In the genomic region with DNA sequence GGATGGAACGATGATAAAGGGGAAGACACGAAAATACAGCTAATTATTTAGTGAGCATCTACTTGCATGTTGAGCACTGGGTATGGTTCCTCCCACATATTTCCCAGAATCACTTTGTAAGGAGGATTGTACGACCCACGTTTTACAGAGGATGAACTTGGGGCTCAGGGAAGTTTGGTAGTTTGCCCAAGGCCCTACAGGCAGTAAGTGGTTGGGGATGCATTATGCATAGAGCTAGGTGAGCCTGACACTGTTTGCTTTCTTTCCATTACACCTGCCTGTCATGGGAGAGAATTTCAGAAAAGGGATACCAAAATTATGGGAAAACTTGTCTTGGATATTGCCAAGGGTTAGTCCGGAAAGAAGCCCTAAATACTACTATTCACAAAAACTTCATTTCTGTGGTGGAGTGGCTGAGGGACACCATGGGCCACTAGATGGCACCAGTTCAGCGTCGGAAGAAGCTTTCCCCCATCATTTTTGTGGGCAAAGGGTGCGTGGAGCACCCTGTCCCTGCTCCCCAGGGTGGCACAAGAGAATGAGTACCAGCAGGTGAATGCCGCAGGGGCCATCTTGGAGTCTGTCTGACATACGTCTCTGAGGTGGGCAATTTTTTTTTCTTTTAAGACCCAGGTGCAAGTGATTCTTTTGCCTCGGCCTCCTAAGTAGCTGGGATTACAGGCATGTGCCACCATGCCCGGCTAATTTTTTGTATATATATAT, we compare ENCODE assay signal across 8 cellular contexts. TPM values are rescaled to one million over a fixed set of nuclear protein-coding genes. Genes with fewer than 3 reads are reported as not detected.
DNase-seq lines count a peak whose midpoint lies in the region; ATAC-seq and TF ChIP-seq lines count a peak whose summit lies in the region.

No MANE protein-coding gene starts in this region.

- H3K4me3 ChIP-seq in Loucy (ENCODE audit: low read length, poor library complexity, severe bottlenecking) (no peak overlapping the region), retinal pigment epithelial cell (ENCODE audit: low read length) (no peak overlapping the region)

- H3K4me1 ChIP-seq in Loucy (ENCODE audit: insufficient read depth, low read length, poor library complexity, severe bottlenecking): no peaks in the 10 kb centered on the region

- H3K9me3 ChIP-seq in Loucy (ENCODE audit: insufficient read depth, low read depth, low read length): no peaks in the 10 kb centered on the region

- TF ChIP-seq CTCF in Loucy (conservative IDR thresholded peaks at IDR 0.05; ENCODE audit: low read length) (peak; percentile 90), retinal pigment epithelial cell (conservative IDR thresholded peaks at IDR 0.05; ENCODE audit: low read depth, low read length) (peak; percentile 94)

- no peak overlapping the region for H3K9ac ChIP-seq in Loucy (ENCODE audit: low read depth, low read length, poor library complexity, severe bottlenecking)

- no peak overlapping the region for H2AFZ ChIP-seq in Loucy (ENCODE audit: low read length)

- H3K4me2 ChIP-seq in Loucy (ENCODE audit: low read depth, low read length, poor library complexity, severe bottlenecking): no peak overlapping the region

- no peaks in the 10 kb centered on the region for H3K36me3 ChIP-seq in Loucy (ENCODE audit: insufficient read depth, low read length)

- no peaks in the 10 kb centered on the region for H3K9me2 ChIP-seq in Loucy (replicated peaks; ENCODE audit: low read depth, low read length)

- DNase-seq in DMS79 (lab: John Stamatoyannopoulos, UW): peak; percentile 27
- DNase-seq in SHP77 (lab: John Stamatoyannopoulos, UW): peak; percentile 54 to 80
- DNase-seq in activated gamma-delta T cell treated with anti-CD3 and anti-CD28 coated beads, Interleukin-2, amount 50 U/mL, for 16 hours (ENCODE audit: low read depth): peak; percentile 20
- peak; percentile 46 for DNase-seq in Right ventricle myocardium superior
- no peak for DNase-seq in retinal pigment epithelial cell (ENCODE audit: low read depth)
- DNase-seq in HK-2 (ENCODE audit: unreplicated experiment): no peak

- H4K20me1 ChIP-seq in Loucy (ENCODE audit: insufficient read depth, low read length, poor library complexity, severe bottlenecking): no peaks in the 10 kb centered on the region

- peak; percentile 80 for ATAC-seq in Right ventricle myocardium superior (ENCODE audit: poor library complexity)
- ATAC-seq in HG02759 (IDR thresholded peaks at IDR 0.05; ENCODE audit: unreplicated experiment): no peak

- no peaks in the 10 kb centered on the region for H3K27me3 ChIP-seq in Loucy (ENCODE audit: insufficient read depth, low read length, poor library complexity, severe bottlenecking)

- H3K79me2 ChIP-seq in Loucy (ENCODE audit: insufficient read depth, low read length): no peaks in the 10 kb centered on the region

- H3F3A ChIP-seq in Loucy (ENCODE audit: low read depth): no peaks in the 10 kb centered on the region

- intact Hi-C loops in Right ventricle myocardium superior (cut with DNase I): loop anchor here (5.0 to 10.0 kb wide), 2 partner anchors 347 to 694 kb away; no protein-coding TSS in a partner anchor

RNA-seq across cellular contexts. Expression of a gene that starts 18.3 kb away (rescaled TPM):
- 716 TPM for total RNA-seq in Right ventricle myocardium superior

RNA-seq across cellular contexts. Expression of a gene that starts 23.5 kb away (rescaled TPM):
- total RNA-seq in Right ventricle myocardium superior: 40.2 TPM

RNA-seq across cellular contexts. Expression of a gene that starts 50.1 kb away (rescaled TPM):
- total RNA-seq in Right ventricle myocardium superior: 45.0 TPM

RNA-seq across cellular contexts. Expression of a gene that starts 51.3 kb away (rescaled TPM):
- total RNA-seq in Right ventricle myocardium superior: 0.19 TPM

Comparison
In these comparisons a context has a peak if more than half of its experiments do, and no peak if none do; other contexts are left out.
1. DNase-seq: peak in DMS79 (single experiment), SHP77 (2 of 2), activated gamma-delta T cell treated with anti-CD3 and anti-CD28 coated beads, Interleukin-2, amount 50 U/mL, for 16 hours (single experiment) and Right ventricle myocardium superior (single experiment); none in retinal pigment epithelial cell (single experiment) and HK-2 (single experiment).